ENCODE assay signal across 13 cellular contexts in genomic region chr9:130073373-130073772, GRCh38. TPM values are rescaled to one million over a fixed set of nuclear protein-coding genes. Genes with fewer than 3 reads are reported as not detected.
DNase-seq lines count a peak whose midpoint lies in the region; ATAC-seq and TF ChIP-seq lines count a peak whose summit lies in the region.
"Had no signal": no experiment of that assay in that cellular context is flagged by ENCODE, and none has a peak within 500 bp of the region (broad histone marks: within the 10 kb centered on the region; RNA-seq: fewer than 3 reads in every experiment).

No MANE protein-coding gene starts in this region.

- no peak overlapping the region for H3K4me3 Mint-ChIP-seq in activated naive CD8-positive, alpha-beta T cell treated with anti-CD3 and anti-CD28 coated beads, Interleukin-2, amount 50 U/mL, for 24 hours
- H3K4me3 Mint-ChIP-seq in activated naive CD8-positive, alpha-beta T cell treated with anti-CD3 and anti-CD28 coated beads for 36 hours, result no peak overlapping the region
- H3K4me3 Mint-ChIP-seq in type B pancreatic cell, result no peak overlapping the region
- H3K4me3 Mint-ChIP-seq in glutamatergic neuron (ENCODE audit: unreplicated experiment), result no peak overlapping the region
- H3K4me3 Mint-ChIP-seq: activated CD4-positive, alpha-beta T cell treated with anti-CD3 and anti-CD28 coated beads, Interleukin-2, amount 10 ng/mL, durations not matched to agents 7 days and 5 days; activated naive CD8-positive, alpha-beta T cell treated with anti-CD3 and anti-CD28 coated beads, Interleukin-2, amount 10 ng/mL, durations not matched to agents 7 days and 5 days had no signal

- H3K27me3 ChIP-seq in right lobe of liver, result no peaks in the 10 kb centered on the region
- H3K27me3 ChIP-seq: testis had no signal

- no peaks in the 10 kb centered on the region for H3K27me3 Mint-ChIP-seq in activated naive CD8-positive, alpha-beta T cell treated with anti-CD3 and anti-CD28 coated beads, Interleukin-2, amount 50 U/mL, for 24 hours
- no peaks in the 10 kb centered on the region for H3K27me3 Mint-ChIP-seq in activated naive CD8-positive, alpha-beta T cell treated with anti-CD3 and anti-CD28 coated beads for 36 hours
- H3K27me3 Mint-ChIP-seq in type B pancreatic cell (no peaks in the 10 kb centered on the region), glutamatergic neuron (ENCODE audit: unreplicated experiment) (peaks cover 4% of the 10 kb centered on the region)
- H3K27me3 Mint-ChIP-seq: activated CD4-positive, alpha-beta T cell treated with anti-CD3 and anti-CD28 coated beads, Interleukin-2, amount 10 ng/mL, durations not matched to agents 7 days and 5 days; activated naive CD8-positive, alpha-beta T cell treated with anti-CD3 and anti-CD28 coated beads, Interleukin-2, amount 10 ng/mL, durations not matched to agents 7 days and 5 days had no signal

- no peak for DNase-seq in activated naive CD8-positive, alpha-beta T cell treated with anti-CD3 and anti-CD28 coated beads, Interleukin-2, amount 50 U/mL, for 24 hours
- DNase-seq in activated naive CD8-positive, alpha-beta T cell treated with anti-CD3 and anti-CD28 coated beads for 36 hours, result no peak
- DNase-seq in dermis microvascular lymphatic vessel endothelial cell (ENCODE audit: low read depth in 2 of 2), result peak; percentile 30 to 93
- no peak for DNase-seq in right lobe of liver
- no peak for DNase-seq in type B pancreatic cell (ENCODE audit: extremely low spot score, unreplicated experiment)
- no peak for DNase-seq in DMS153 treated with DMSO at 0.1 percent for 48 hours (lab: John Stamatoyannopoulos, UW; ENCODE audit: unreplicated experiment)
- DNase-seq in glutamatergic neuron, result no peak
- DNase-seq: ACHN; activated CD4-positive, alpha-beta T cell treated with anti-CD3 and anti-CD28 coated beads, Interleukin-2, amount 10 ng/mL, durations not matched to agents 7 days and 5 days; activated naive CD8-positive, alpha-beta T cell treated with anti-CD3 and anti-CD28 coated beads, Interleukin-2, amount 10 ng/mL, durations not matched to agents 7 days and 5 days; mucosa of descending colon; testis had no signal

- intact Hi-C loops in right lobe of liver (cut with DNase I), result no loop called here

- peaks cover 17% of the 10 kb centered on the region for H3K36me3 Mint-ChIP-seq in activated naive CD8-positive, alpha-beta T cell treated with anti-CD3 and anti-CD28 coated beads, Interleukin-2, amount 50 U/mL, for 24 hours (ENCODE audit: low read depth)
- peaks cover 16% of the 10 kb centered on the region for H3K36me3 Mint-ChIP-seq in activated naive CD8-positive, alpha-beta T cell treated with anti-CD3 and anti-CD28 coated beads for 36 hours
- peaks cover 16% of the 10 kb centered on the region for H3K36me3 Mint-ChIP-seq in type B pancreatic cell
- peaks cover 6% of the 10 kb centered on the region for H3K36me3 Mint-ChIP-seq in glutamatergic neuron (ENCODE audit: unreplicated experiment)

- TF ChIP-seq POLR2A in right lobe of liver (IDR thresholded peaks at IDR 0.05), result no peak

- H3K27ac ChIP-seq in right lobe of liver, result peak overlapping the region in 2 of 3 donors; percentile 15 to 43

- peaks cover 0 to 19% (median 4%) of the 10 kb centered on the region in 4 donors for H3K4me1 ChIP-seq in right lobe of liver

- H3K9me3 Mint-ChIP-seq in activated naive CD8-positive, alpha-beta T cell treated with anti-CD3 and anti-CD28 coated beads, Interleukin-2, amount 50 U/mL, for 24 hours, result no peaks in the 10 kb centered on the region
- H3K9me3 Mint-ChIP-seq in activated naive CD8-positive, alpha-beta T cell treated with anti-CD3 and anti-CD28 coated beads for 36 hours, result no peaks in the 10 kb centered on the region
- H3K9me3 Mint-ChIP-seq in type B pancreatic cell (no peaks in the 10 kb centered on the region), glutamatergic neuron (ENCODE audit: unreplicated experiment) (peaks cover 2% of the 10 kb centered on the region)
- H3K9me3 Mint-ChIP-seq: activated CD4-positive, alpha-beta T cell treated with anti-CD3 and anti-CD28 coated beads, Interleukin-2, amount 10 ng/mL, durations not matched to agents 7 days and 5 days; activated naive CD8-positive, alpha-beta T cell treated with anti-CD3 and anti-CD28 coated beads, Interleukin-2, amount 10 ng/mL, durations not matched to agents 7 days and 5 days had no signal

- no peak for ATAC-seq in activated naive CD8-positive, alpha-beta T cell treated with anti-CD3 and anti-CD28 coated beads, Interleukin-2, amount 50 U/mL, for 24 hours
- ATAC-seq in right lobe of liver (peak; percentile 27 to 61 (median 52)), HG02870 (IDR thresholded peaks at IDR 0.05; ENCODE audit: unreplicated experiment) (no peak)
- ATAC-seq: mucosa of descending colon had no signal

- H3K9me3 ChIP-seq in right lobe of liver, result no peaks in the 10 kb centered on the region
- H3K9me3 ChIP-seq: mucosa of descending colon, testis had no signal

- H3K4me1 Mint-ChIP-seq in activated naive CD8-positive, alpha-beta T cell treated with anti-CD3 and anti-CD28 coated beads, Interleukin-2, amount 50 U/mL, for 24 hours, result peaks cover 36% of the 10 kb centered on the region
- H3K4me1 Mint-ChIP-seq in activated naive CD8-positive, alpha-beta T cell treated with anti-CD3 and anti-CD28 coated beads for 36 hours, result peaks cover 31% of the 10 kb centered on the region
- H3K4me1 Mint-ChIP-seq in type B pancreatic cell (ENCODE audit: unreplicated experiment) (peaks cover 19% of the 10 kb centered on the region), glutamatergic neuron (ENCODE audit: low read depth, unreplicated experiment) (peaks cover 8% of the 10 kb centered on the region)

- 68% methylated on average over 2 of the region's 2 CpGs for WGBS in right lobe of liver (ENCODE audit: insufficient coverage, low coverage, low lambda C conversion rate, missing lambda C conversion rate)

- H3K27ac Mint-ChIP-seq in activated naive CD8-positive, alpha-beta T cell treated with anti-CD3 and anti-CD28 coated beads, Interleukin-2, amount 50 U/mL, for 24 hours, result peak overlapping the region; percentile 41
- H3K27ac Mint-ChIP-seq in activated naive CD8-positive, alpha-beta T cell treated with anti-CD3 and anti-CD28 coated beads for 36 hours, result no peak overlapping the region
- H3K27ac Mint-ChIP-seq in type B pancreatic cell (peak overlapping the region; percentile 75), glutamatergic neuron (ENCODE audit: unreplicated experiment) (no peak overlapping the region)
- H3K27ac Mint-ChIP-seq: activated CD4-positive, alpha-beta T cell treated with anti-CD3 and anti-CD28 coated beads, Interleukin-2, amount 10 ng/mL, durations not matched to agents 7 days and 5 days; activated naive CD8-positive, alpha-beta T cell treated with anti-CD3 and anti-CD28 coated beads, Interleukin-2, amount 10 ng/mL, durations not matched to agents 7 days and 5 days had no signal

- no peak overlapping the region for H3K4me3 ChIP-seq in right lobe of liver
- H3K4me3 ChIP-seq: mucosa of descending colon, testis had no signal

- no peak for TF ChIP-seq CTCF in right lobe of liver (IDR thresholded peaks at IDR 0.05)
- no peak for TF ChIP-seq CTCF in type B pancreatic cell (conservative IDR thresholded peaks at IDR 0.05)
- TF ChIP-seq CTCF in glutamatergic neuron (IDR thresholded peaks at IDR 0.05; ENCODE audit: partially characterized antibody, unreplicated experiment), result no peak

- H3K36me3 ChIP-seq in right lobe of liver, result peaks cover 0 to 23% (median 6%) of the 10 kb centered on the region in 4 donors

RNA-seq across cellular contexts. Expression of gene GPR107, which starts 19.7 kb away (rescaled TPM):
- 10 to 100 TPM; 17.7 to 19.4 TPM for total RNA-seq in activated naive CD8-positive, alpha-beta T cell treated with anti-CD3 and anti-CD28 coated beads for 36 hours
- 19.8 and 29.3 TPM in 2 replicates for total RNA-seq in dermis microvascular lymphatic vessel endothelial cell
- 10 to 100 TPM; 12.6 to 18.2 (median 14.5) TPM for total RNA-seq in right lobe of liver
- total RNA-seq in type B pancreatic cell (ENCODE audit: low replicate concordance), result 43.6 and 51.6 TPM in 2 replicates
- 48.2 TPM for total RNA-seq in glutamatergic neuron (ENCODE audit: unreplicated experiment)

RNA-seq across cellular contexts. Expression of gene FNBP1, which starts 30.4 kb away (rescaled TPM):
- 100 to 1,000 TPM; 198 TPM for total RNA-seq in activated naive CD8-positive, alpha-beta T cell treated with anti-CD3 and anti-CD28 coated beads for 36 hours
- 35.0 and 37.4 TPM in 2 replicates for total RNA-seq in dermis microvascular lymphatic vessel endothelial cell
- 10 to 100 TPM; 11.7 to 27.1 (median 15.9) TPM for total RNA-seq in right lobe of liver
- total RNA-seq in type B pancreatic cell (ENCODE audit: low replicate concordance), result 38.6 and 54.1 TPM in 2 replicates
- 80.4 TPM for total RNA-seq in glutamatergic neuron (ENCODE audit: unreplicated experiment)

Comparison
In these comparisons a context has a peak if more than half of its experiments do, and no peak if none do; other contexts are left out.
1. H3K27ac Mint-ChIP-seq: peak in activated naive CD8-positive, alpha-beta T cell treated with anti-CD3 and anti-CD28 coated beads, Interleukin-2, amount 50 U/mL, for 24 hours (single experiment) and type B pancreatic cell (single experiment); none in activated naive CD8-positive, alpha-beta T cell treated with anti-CD3 and anti-CD28 coated beads for 36 hours (single experiment) and glutamatergic neuron (single experiment).
2. ATAC-seq: peak in right lobe of liver (4 of 4); none in activated naive CD8-positive, alpha-beta T cell treated with anti-CD3 and anti-CD28 coated beads, Interleukin-2, amount 50 U/mL, for 24 hours (single experiment) and HG02870 (single experiment).
3. DNase-seq: peak in dermis microvascular lymphatic vessel endothelial cell (2 of 2); none in activated naive CD8-positive, alpha-beta T cell treated with anti-CD3 and anti-CD28 coated beads, Interleukin-2, amount 50 U/mL, for 24 hours (single experiment), activated naive CD8-positive, alpha-beta T cell treated with anti-CD3 and anti-CD28 coated beads for 36 hours (single experiment), right lobe of liver (0 of 3), type B pancreatic cell (single experiment), DMS153 treated with DMSO at 0.1 percent for 48 hours (single experiment) and glutamatergic neuron (single experiment).